In genomic region chr9:126667190-126668055, GRCh38 we compare ENCODE assay signal across 1 cellular context.
TF ChIP-seq lines count a peak whose summit lies in the region.

No MANE protein-coding gene starts in this region.

TF ChIP-seq in HEK293, 187 proteins besides CTCF, POLR2A, EP300 and RAD21 (continued from another document and continues in another):
- TF ChIP-seq PRDM6 (tag by site-specific recombination; IDR thresholded peaks at IDR 0.05): no peak
- TF ChIP-seq MEIS1 (CRISPR knock-in tag; IDR thresholded peaks at IDR 0.05; ENCODE audit: borderline replicate concordance): peak; percentile 89; the same call in 1 of the 2 replicates
- no peak for TF ChIP-seq ZNF623 (tag by site-specific recombination; IDR thresholded peaks at IDR 0.05)
- peak; percentile 73; the same call in 1 of the 2 replicates for TF ChIP-seq TSHZ1 (tag by site-specific recombination; IDR thresholded peaks at IDR 0.05; ENCODE audit: borderline replicate concordance)
- TF ChIP-seq SCRT2 (tag by site-specific recombination; IDR thresholded peaks at IDR 0.05): peak; percentile 29; the same call in 1 of the 2 replicates
- no peak for TF ChIP-seq ZNF629 (tag by site-specific recombination; IDR thresholded peaks at IDR 0.05)
- no peak for TF ChIP-seq ZNF776 (tag by site-specific recombination; IDR thresholded peaks at IDR 0.05; ENCODE audit: borderline replicate concordance)
- TF ChIP-seq ZNF2 (tag by site-specific recombination; IDR thresholded peaks at IDR 0.05): no peak
- TF ChIP-seq HOXA7 (CRISPR knock-in tag; IDR thresholded peaks at IDR 0.05; ENCODE audit: borderline replicate concordance): no peak
- TF ChIP-seq SP2 (tag by site-specific recombination; IDR thresholded peaks at IDR 0.05): no peak
- no peak for TF ChIP-seq PRDM4 (tag by site-specific recombination; IDR thresholded peaks at IDR 0.05)
- no peak for TF ChIP-seq ZNF48 (tag by site-specific recombination; IDR thresholded peaks at IDR 0.05)
- TF ChIP-seq SP3 (tag by site-specific recombination; IDR thresholded peaks at IDR 0.05): no peak
- no peak for TF ChIP-seq YY2 (tag by site-specific recombination; IDR thresholded peaks at IDR 0.05)
- TF ChIP-seq ZNF132 (tag by site-specific recombination; IDR thresholded peaks at IDR 0.05; ENCODE audit: borderline replicate concordance): no peak
- no peak for TF ChIP-seq ZNF274 (IDR thresholded peaks at IDR 0.05; ENCODE audit: low read length)
- TF ChIP-seq ZNF274 (tag by site-specific recombination; IDR thresholded peaks at IDR 0.05; ENCODE audit: borderline replicate concordance): no peak
- no peak for TF ChIP-seq ZNF404 (tag by site-specific recombination; IDR thresholded peaks at IDR 0.05)
- TF ChIP-seq KLF1 (tag by site-specific recombination; IDR thresholded peaks at IDR 0.05): no peak
- TF ChIP-seq TRIM28 (IDR thresholded peaks at IDR 0.05; ENCODE audit: borderline replicate concordance, low read length): 0 out of 2 replicates have a peak, but pooled peaks have one; percentile 41
- TF ChIP-seq PBX3 (CRISPR knock-in tag; IDR thresholded peaks at IDR 0.05): peak; percentile 80; the same call in 1 of the 2 replicates
- peak; percentile 54; the same call in 1 of the 2 replicates for TF ChIP-seq ZNF600 (tag by site-specific recombination; IDR thresholded peaks at IDR 0.05)
- peak; percentile 28; the same call in 1 of the 2 replicates for TF ChIP-seq PATZ1 (tag by site-specific recombination; IDR thresholded peaks at IDR 0.05)
- no peak for TF ChIP-seq GLI4 (tag by site-specific recombination; IDR thresholded peaks at IDR 0.05)
- TF ChIP-seq ZNF555 (tag by site-specific recombination; conservative IDR thresholded peaks at IDR 0.05): no peak
- no peak for TF ChIP-seq ZSCAN30 (tag by site-specific recombination; IDR thresholded peaks at IDR 0.05)
- no peak for TF ChIP-seq ZNF10 (tag by site-specific recombination; IDR thresholded peaks at IDR 0.05)
- no peak for TF ChIP-seq ZNF558 (tag by site-specific recombination; IDR thresholded peaks at IDR 0.05)
- no peak for TF ChIP-seq ZBTB8A (tag by site-specific recombination; IDR thresholded peaks at IDR 0.05)
- TF ChIP-seq ZNF223 (tag by site-specific recombination; IDR thresholded peaks at IDR 0.05): no peak
- TF ChIP-seq ZNF624 (tag by site-specific recombination; IDR thresholded peaks at IDR 0.05): no peak
- no peak for TF ChIP-seq ZNF138 (tag by site-specific recombination; IDR thresholded peaks at IDR 0.05; ENCODE audit: borderline replicate concordance)
- TF ChIP-seq ZNF449 (tag by site-specific recombination; IDR thresholded peaks at IDR 0.05): no peak
- 0 out of 2 replicates have a peak, but pooled peaks have one; percentile 41 for TF ChIP-seq OSR2 (tag by site-specific recombination; IDR thresholded peaks at IDR 0.05)
- TF ChIP-seq ZNF654 (tag by site-specific recombination; IDR thresholded peaks at IDR 0.05; ENCODE audit: low read depth): no peak
- TF ChIP-seq ZNF112 (tag by site-specific recombination; IDR thresholded peaks at IDR 0.05): no peak
- no peak for TF ChIP-seq ZNF561 (tag by site-specific recombination; IDR thresholded peaks at IDR 0.05; ENCODE audit: borderline replicate concordance)
- TF ChIP-seq ZEB2 (tag by site-specific recombination; IDR thresholded peaks at IDR 0.05): 0 out of 2 replicates have a peak, but pooled peaks have one; percentile 49
- no peak for TF ChIP-seq ZNF26 (tag by site-specific recombination; IDR thresholded peaks at IDR 0.05)
- TF ChIP-seq ZNF366 (tag by site-specific recombination; conservative IDR thresholded peaks at IDR 0.05): no peak
- no peak for TF ChIP-seq ZNF266 (tag by site-specific recombination; IDR thresholded peaks at IDR 0.05; ENCODE audit: low read depth)
- TF ChIP-seq ZNF202 (tag by site-specific recombination; IDR thresholded peaks at IDR 0.05; ENCODE audit: borderline replicate concordance): no peak
- TF ChIP-seq ZNF24 (tag by site-specific recombination; IDR thresholded peaks at IDR 0.05): no peak
- 0 out of 2 replicates have a peak, but pooled peaks have one; percentile 24 for TF ChIP-seq PRDM1 (tag by site-specific recombination; IDR thresholded peaks at IDR 0.05)
- TF ChIP-seq INSM2 (tag by site-specific recombination; IDR thresholded peaks at IDR 0.05): no peak
- no peak for TF ChIP-seq ZBTB49 (tag by site-specific recombination; IDR thresholded peaks at IDR 0.05; ENCODE audit: low read depth)
